ENCODE assay signal across 22 cellular contexts in genomic region chr4:41385486-41385885, GRCh38.
"Had no signal": no experiment of that assay in that cellular context is flagged by ENCODE, and none has a peak within 500 bp of the region (broad histone marks: within the 10 kb centered on the region; RNA-seq: fewer than 3 reads in every experiment).

No MANE protein-coding gene starts in this region.

- H3K36me3 ChIP-seq: adrenal gland, breast epithelium, WERI-Rb-1 had no signal

- H3K4me2 ChIP-seq: SK-N-SH had no signal

- H3K4me3 ChIP-seq: adrenal gland, breast epithelium had no signal

- H3K4me1 ChIP-seq: breast epithelium had no signal

- H3K27ac ChIP-seq: adrenal gland, breast epithelium, WERI-Rb-1 had no signal

- H3K27me3 ChIP-seq: adrenal gland, breast epithelium had no signal

- H3K9ac ChIP-seq: SK-N-SH had no signal

- DNase-seq: activated CD4-positive, alpha-beta T cell treated with anti-CD3 and anti-CD28 coated beads for 36 hours; activated CD4-positive, alpha-beta T cell treated with anti-CD3 and anti-CD28 coated beads, Interleukin-2, amount 50 U/mL, for 1 hour; activated CD8-positive, alpha-beta memory T cell treated with anti-CD3 and anti-CD28 coated beads, Interleukin-2, amount 50 U/mL, for 48 hours; activated CD8-positive, alpha-beta T cell treated with anti-CD3 and anti-CD28 coated beads, Interleukin-2, amount 10 ng/mL, durations not matched to agents 7 days and 5 days; activated naive CD4-positive, alpha-beta T cell treated with anti-CD3 and anti-CD28 coated beads, Interleukin-2, amount 50 U/mL, for 16 hours; activated naive CD8-positive, alpha-beta T cell treated with anti-CD3 and anti-CD28 coated beads, Interleukin-2, amount 10 ng/mL, durations not matched to agents 7 days and 5 days; activated T-cell treated with anti-CD3 and anti-CD28 coated beads, Interleukin-2, amount 50 U/mL, for 1 hour; Karpas-422; MM.1S; NCI-H1417; NCI-H1930; NCI-H2171; NCI-H226; NCI-H510A; NCI-H526 treated with DMSO at 0.1 percent for 48 hours; NCI-H82; RPMI8226; T-helper 1 cell; WERI-Rb-1 had no signal

- H3K9me3 ChIP-seq: adrenal gland, breast epithelium, SK-N-SH had no signal
